25 cellular contexts compared by ENCODE assay signal in the genomic region with DNA sequence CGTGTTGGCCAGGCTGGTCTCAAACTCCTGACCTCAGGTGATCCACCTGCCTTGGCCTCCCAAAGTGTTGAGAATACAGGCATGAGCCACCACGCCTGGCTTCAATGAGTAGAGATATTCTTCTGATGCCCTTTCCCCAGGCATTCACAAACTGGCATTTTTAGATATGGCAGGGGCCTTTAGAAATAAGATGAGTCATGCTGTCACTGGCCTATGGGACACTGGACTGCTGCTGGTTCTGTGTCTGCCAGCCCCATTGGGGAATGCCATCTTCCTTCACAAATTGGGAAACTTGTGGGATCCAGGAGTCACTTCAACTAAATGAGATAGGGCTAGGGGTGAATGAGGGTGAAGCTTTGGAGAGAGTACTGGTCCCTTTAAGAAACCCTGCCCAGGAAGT. TPM values are rescaled to one million over a fixed set of nuclear protein-coding genes. Genes with fewer than 3 reads are reported as not detected.
A peak's percentile ranks its signal among the peaks of the same experiment; 100 is the strongest.
DNase-seq lines count a peak whose midpoint lies in the region; ATAC-seq, FAIRE-seq and TF ChIP-seq lines count a peak whose summit lies in the region.
"Had no signal": no experiment of that assay in that cellular context is flagged by ENCODE, and none has a peak within 500 bp of the region (broad histone marks: within the 10 kb centered on the region; RNA-seq: fewer than 3 reads in every experiment).

No MANE protein-coding gene starts in this region.

- H3K27me3 ChIP-seq in KMS-11 (ENCODE audit: insufficient read depth, low read depth), result no peaks in the 10 kb centered on the region; the same call in 1 of the 2 replicates
- peaks cover 35 to 74% of the 10 kb centered on the region in 2 experiments for H3K27me3 ChIP-seq in K562 (ENCODE audit: control insufficient read depth in 2 of 2, insufficient read depth in 2 of 2, low read length in 2 of 2)

- no peaks in the 10 kb centered on the region for H3K9me3 Mint-ChIP-seq in progenitor cell of endocrine pancreas (ENCODE audit: low read depth)
- H3K9me3 Mint-ChIP-seq: CD4-positive, alpha-beta memory T cell had no signal

- CTCF ChIA-PET in A549 (lab: Yijun Ruan, JAX) (interaction anchor here (0.7 to 67.1 kb wide), 6 partner anchors 9 to 185 kb away, joined by 3 to 3627 read pairs (median 115); partner anchors contain the start of genes KLHDC8A and NUAK2), K562 (lab: Yijun Ruan, JAX; ENCODE audit: low intra/inter-chr PET ratio) (no interaction called here)

- H3K4me3 Mint-ChIP-seq in progenitor cell of endocrine pancreas (ENCODE audit: low read depth), result no peak overlapping the region
- H3K4me3 Mint-ChIP-seq: CD4-positive, alpha-beta memory T cell had no signal

- H3K36me3 ChIP-seq in KMS-11 (ENCODE audit: insufficient read depth) (no peaks in the 10 kb centered on the region), K562 (ENCODE audit: control insufficient read depth, insufficient read depth, low read length) (no peaks in the 10 kb centered on the region), kidney (ENCODE audit: control insufficient read depth in 1 of 2, insufficient read depth in 2 of 2, low read length in 2 of 2) (no peaks in the 10 kb centered on the region)

- no TSS peak for BruUV-seq in K562 (replicated peaks; lab: Mats Ljungman, UMichigan)

- H3K27ac ChIP-seq in A549 (peak overlapping the region in 1 of 2 experiments; percentile 58; a peak in 3 of 6 replicates), KMS-11 (no peak overlapping the region), K562 (ENCODE audit: extremely low read depth, low read depth, low read length) (no peak overlapping the region), kidney (ENCODE audit: low read depth in 2 of 2, low read length in 2 of 2) (no peak overlapping the region)
- H3K27ac ChIP-seq: HL-60, SK-N-MC had no signal

- POLR2A ChIA-PET in A549 (lab: Yijun Ruan, JAX) (no interaction called here), K562 (lab: Yijun Ruan, JAX) (no interaction called here)

- FAIRE-seq in A549 (lab: Jason Lieb, UNC) (no peak), K562 (lab: Jason Lieb, UNC) (no peak), kidney (lab: Jason Lieb, UNC) (no peak)
- FAIRE-seq: A204.1, GM12892, GM19239 had no signal

- no peaks in the 10 kb centered on the region for H3K9me3 ChIP-seq in A549
- no peaks in the 10 kb centered on the region for H3K9me3 ChIP-seq in K562 (replicated peaks; ENCODE audit: control insufficient read depth, insufficient read depth, low read depth, low read length)
- no peaks in the 10 kb centered on the region for H3K9me3 ChIP-seq in kidney (ENCODE audit: control insufficient read depth in 1 of 2, low read length in 2 of 2)

- H3K9ac ChIP-seq in KMS-11, result no peak overlapping the region
- no peak overlapping the region for H3K9ac ChIP-seq in K562 (ENCODE audit: insufficient read depth in 1 of 2, low read depth in 2 of 2, low read length in 2 of 2)
- no peak overlapping the region for H3K9ac ChIP-seq in kidney (ENCODE audit: low read length in 2 of 2)

- no peak for DNase-seq in A549 (ENCODE audit: low read depth in 1 of 2, low spot score in 1 of 2)
- DNase-seq in K562 (ENCODE audit: extremely low read depth in 1 of 4, low spot score in 3 of 4), result no peak
- DNase-seq in kidney, result peak; percentile 4
- DNase-seq in progenitor cell of endocrine pancreas (ENCODE audit: low spot score, unreplicated experiment), result no peak
- DNase-seq in NCI-H1417 (lab: John Stamatoyannopoulos, UW), result no peak
- DNase-seq: CD4-positive, alpha-beta memory T cell; COR-L47; DND-41; HCEC 1CT; Kasumi-1; NCI-H1105 treated with DMSO at 0.1 percent for 48 hours; NCI-H2081; NCI-H2227 treated with DMSO at 0.1 percent for 48 hours; NCI-H526 treated with DMSO at 0.1 percent for 48 hours; RPMI8226; SIG-M5 had no signal

- TF ChIP-seq POLR2A in A549 (IDR thresholded peaks at IDR 0.05; ENCODE audit: low read length) (no peak), K562 (conservative IDR thresholded peaks at IDR 0.05) (no peak)

- no peak overlapping the region for H3K27ac Mint-ChIP-seq in progenitor cell of endocrine pancreas

- peaks cover 8% of the 10 kb centered on the region for H3K4me1 Mint-ChIP-seq in progenitor cell of endocrine pancreas (ENCODE audit: low read depth)

- H2AFZ ChIP-seq in KMS-11 (ENCODE audit: low read depth) (peak overlapping the region; percentile 41), K562 (ENCODE audit: low read depth, low read length) (no peak overlapping the region)

- H3K4me3 ChIP-seq in A549, result no peak overlapping the region
- no peak overlapping the region for H3K4me3 ChIP-seq in KMS-11 (IDR thresholded peaks at IDR 0.05; ENCODE audit: insufficient read depth, low read depth, low read length)
- H3K4me3 ChIP-seq in K562, result no peak overlapping the region
- no peak overlapping the region for H3K4me3 ChIP-seq in kidney (ENCODE audit: low read length in 2 of 2)
- H3K4me3 ChIP-seq: SK-N-MC had no signal

- intact Hi-C loops in K562 (cut with micrococcal nuclease), result no loop called here
- intact Hi-C loops in kidney (cut with DNase I), result no loop called here

- no peak for ATAC-seq in A549
- ATAC-seq in K562, result no peak
- ATAC-seq in HG02884 (IDR thresholded peaks at IDR 0.05; ENCODE audit: unreplicated experiment), result no peak

- H3K4me2 ChIP-seq in A549, result no peak overlapping the region
- H3K4me2 ChIP-seq in KMS-11, result no peak overlapping the region
- H3K4me2 ChIP-seq in K562 (ENCODE audit: insufficient read depth, low read length), result no peak overlapping the region

- 94% methylated on average over 2 of the region's 2 CpGs for WGBS in A549 (ENCODE audit: missing lambda C conversion rate)
- 3% methylated on average over 2 of the region's 2 CpGs for WGBS in K562 (ENCODE audit: insufficient coverage, low coverage, missing lambda C conversion rate)

- H3K36me3 Mint-ChIP-seq in progenitor cell of endocrine pancreas (ENCODE audit: insufficient read depth), result no peaks in the 10 kb centered on the region
- H3K36me3 Mint-ChIP-seq: CD4-positive, alpha-beta memory T cell had no signal

- no peaks in the 10 kb centered on the region for H4K20me1 ChIP-seq in KMS-11 (ENCODE audit: insufficient read depth)
- peaks cover 15% of the 10 kb centered on the region; the same call in 1 of the 2 replicates for H4K20me1 ChIP-seq in K562 (replicated peaks; ENCODE audit: control insufficient read depth, insufficient read depth, low read length)

- in situ Hi-C loops in K562 (cut with MboI), result no loop called here

- TF ChIP-seq CTCF in A549 (IDR thresholded peaks at IDR 0.05) (no peak), KMS-11 (conservative IDR thresholded peaks at IDR 0.05; ENCODE audit: low read depth, low read length) (no peak), K562 (IDR thresholded peaks at IDR 0.05 in 2 of 3, conservative IDR thresholded peaks at IDR 0.05 in 1 of 3; ENCODE audit: insufficient read depth in 2 of 3, low read depth in 1 of 3, low read length in 3 of 3) (no peak), kidney (IDR thresholded peaks at IDR 0.05; ENCODE audit: borderline replicate concordance, extremely low read depth, insufficient read depth) (no peak), progenitor cell of endocrine pancreas (IDR thresholded peaks at IDR 0.05; ENCODE audit: unreplicated experiment) (no peak)

- no peak for TF ChIP-seq EP300 in A549 (IDR thresholded peaks at IDR 0.05)
- no peak for TF ChIP-seq EP300 in K562 (IDR thresholded peaks at IDR 0.05; ENCODE audit: low read length)

- H3K79me2 ChIP-seq in KMS-11 (ENCODE audit: insufficient read depth, low read depth) (no peaks in the 10 kb centered on the region), K562 (ENCODE audit: control insufficient read depth, insufficient read depth, low read length) (no peaks in the 10 kb centered on the region)

- H3K9me1 ChIP-seq in K562 (ENCODE audit: control insufficient read depth, insufficient read depth, low read length), result no peaks in the 10 kb centered on the region

- H3K4me1 ChIP-seq in A549, result peaks cover 14% of the 10 kb centered on the region; the same call in 2 of the 3 replicates
- peaks cover 13% of the 10 kb centered on the region for H3K4me1 ChIP-seq in KMS-11 (ENCODE audit: low read depth, poor library complexity, severe bottlenecking)
- H3K4me1 ChIP-seq in K562 (replicated peaks in 1 of 2; ENCODE audit: control insufficient read depth in 2 of 2, insufficient read depth in 2 of 2, low read length in 2 of 2), result peaks cover 11 to 19% of the 10 kb centered on the region in 2 experiments
- H3K4me1 ChIP-seq in kidney (ENCODE audit: control insufficient read depth in 1 of 2, insufficient read depth in 1 of 2, low read depth in 1 of 2, low read length in 2 of 2), result peaks cover 0 to 7% of the 10 kb centered on the region in 2 donors

- peaks cover 84% of the 10 kb centered on the region for H3K27me3 Mint-ChIP-seq in progenitor cell of endocrine pancreas

- TF ChIP-seq RAD21 in A549 (conservative IDR thresholded peaks at IDR 0.05 in 1 of 2, IDR thresholded peaks at IDR 0.05 in 1 of 2) (no peak), K562 (CRISPR knock-in tag; conservative IDR thresholded peaks at IDR 0.05 in 1 of 2, IDR thresholded peaks at IDR 0.05 in 1 of 2) (no peak)

RNA-seq across cellular contexts. Expression of gene KLHDC8A, which starts 16.0 kb away (rescaled TPM):
- polyA plus RNA-seq in A549 (2011; rRNA removed) (0.37 and 0.40 TPM in 2 replicates), A549 (2017; fragmentation: RNase III; extraction: RNeasy Plus Mini Kit Qiagen cat#74134 plus additional on column Dnase treatment) (0.32 to 0.51 TPM (median 0.34 TPM) in 3 replicates), K562 (2011; rRNA removed) (0.03 TPM in 1 of 2 replicates, not detected in the other), K562 (2014; fragmentation: Illumina TruSeq; extraction: Trizol) (not detected in 2 replicates), K562 (2014; fragmentation: Nextera tagmentation; extraction: Ambion mirVana) (under 1 TPM in 1 of 2 experiments, not detected in 1; 0.01 TPM), K562 (2014; rRNA removed) (not detected in 2 replicates), kidney (ENCODE audit: insufficient read depth, low read depth, low replicate concordance) (not detected)
- 0.33 and 0.67 TPM in 2 replicates for polyA plus RNA-seq in A549 (2012; cell fraction: cytosol; rRNA removed)
- polyA plus RNA-seq in A549 (2012; cell fraction: nucleus; rRNA removed), result 0.26 and 0.55 TPM in 2 replicates
- 1.8 and 1.9 TPM in 2 replicates for polyA minus RNA-seq in A549 (2011; rRNA and poly(A)+ RNA removed)
- not detected in 2 replicates for total RNA-seq in K562 (2011; cell fraction: chromatin; rRNA removed; ENCODE audit: low replicate concordance)
- 0.13 TPM in 1 of 2 replicates, not detected in the other for total RNA-seq in K562 (2011; cell fraction: nucleolus; rRNA removed)
- total RNA-seq in K562 (2011; cell fraction: nucleoplasm; rRNA removed), result not detected in 2 replicates
- total RNA-seq in K562 (2014; rRNA removed) (0.24 and 0.54 TPM in 2 replicates), K562 (2014; rRNA removed; fragmentation: Illumina TruSeq; extraction: Trizol) (not detected in 2 replicates), K562 (2015; rRNA removed; fragmentation: Illumina TruSeq; extraction: Trizol) (not detected in 2 replicates), K562 (2021) (0.04 and 0.16 TPM in 2 replicates), kidney (not detected), progenitor cell of endocrine pancreas (0.18 and 0.36 TPM in 2 replicates)
- polyA plus RNA-seq in K562 (2011; cell fraction: cytosol; rRNA removed), result 0.07 TPM in 1 of 2 replicates, not detected in the other
- polyA plus RNA-seq in K562 (2011; cell fraction: nucleus; rRNA removed), result not detected in 2 replicates
- polyA plus RNA-seq in K562 (2012), result 0.13 and 0.30 TPM in 2 replicates
- polyA minus RNA-seq in K562 (2011; rRNA and poly(A)+ RNA removed), result not detected in 2 replicates
- polyA minus RNA-seq in K562 (2011; cell fraction: cytosol; rRNA and poly(A)+ RNA removed), result not detected in 2 replicates
- polyA minus RNA-seq in K562 (2011; cell fraction: nucleus; rRNA and poly(A)+ RNA removed), result not detected in 2 replicates
- total RNA-seq: CD4-positive, alpha-beta memory T cell; MCF 10A; NCI-H460 had no signal
- polyA plus RNA-seq: CD4-positive, alpha-beta memory T cell had no signal

RNA-seq across cellular contexts. Expression of gene NUAK2, which starts 19.1 kb away (rescaled TPM):
- polyA plus RNA-seq in A549 (2011; rRNA removed) (22.6 and 29.7 TPM in 2 replicates), A549 (2017; fragmentation: RNase III; extraction: RNeasy Plus Mini Kit Qiagen cat#74134 plus additional on column Dnase treatment) (37.8 to 40.9 TPM (median 38.8 TPM) in 3 replicates), K562 (2011; rRNA removed) (0.11 and 0.68 TPM in 2 replicates), K562 (2014; fragmentation: Illumina TruSeq; extraction: Trizol) (0.27 and 0.33 TPM in 2 replicates), K562 (2014; fragmentation: Nextera tagmentation; extraction: Ambion mirVana) (under 1 TPM; 0.04 to 0.10 TPM), K562 (2014; rRNA removed) (0.19 and 0.45 TPM in 2 replicates), kidney (ENCODE audit: insufficient read depth, low read depth, low replicate concordance) (15.1 TPM)
- polyA plus RNA-seq in A549 (2012; cell fraction: cytosol; rRNA removed), result 31.1 and 44.6 TPM in 2 replicates
- 58.5 and 70.7 TPM in 2 replicates for polyA plus RNA-seq in A549 (2012; cell fraction: nucleus; rRNA removed)
- polyA minus RNA-seq in A549 (2011; rRNA and poly(A)+ RNA removed), result 34.3 and 54.4 TPM in 2 replicates
- total RNA-seq in K562 (2011; cell fraction: chromatin; rRNA removed; ENCODE audit: low replicate concordance), result 0.40 and 0.90 TPM in 2 replicates
- 0.39 and 0.83 TPM in 2 replicates for total RNA-seq in K562 (2011; cell fraction: nucleolus; rRNA removed)
- 0.23 and 0.73 TPM in 2 replicates for total RNA-seq in K562 (2011; cell fraction: nucleoplasm; rRNA removed)
- total RNA-seq in K562 (2014; rRNA removed) (0.05 and 0.29 TPM in 2 replicates), K562 (2014; rRNA removed; fragmentation: Illumina TruSeq; extraction: Trizol) (0.13 and 0.18 TPM in 2 replicates), K562 (2015; rRNA removed; fragmentation: Illumina TruSeq; extraction: Trizol) (0.14 and 0.15 TPM in 2 replicates), K562 (2021) (0.44 and 0.47 TPM in 2 replicates), kidney (19.4 TPM), progenitor cell of endocrine pancreas (4.5 and 5.6 TPM in 2 replicates)
- 0.19 and 0.37 TPM in 2 replicates for polyA plus RNA-seq in K562 (2011; cell fraction: cytosol; rRNA removed)
- polyA plus RNA-seq in K562 (2011; cell fraction: nucleus; rRNA removed), result 0.41 and 0.49 TPM in 2 replicates
- 0.20 and 0.60 TPM in 2 replicates for polyA plus RNA-seq in K562 (2012)
- 0.28 and 0.39 TPM in 2 replicates for polyA minus RNA-seq in K562 (2011; rRNA and poly(A)+ RNA removed)
- 0.48 and 0.64 TPM in 2 replicates for polyA minus RNA-seq in K562 (2011; cell fraction: cytosol; rRNA and poly(A)+ RNA removed)
- 0.54 and 0.78 TPM in 2 replicates for polyA minus RNA-seq in K562 (2011; cell fraction: nucleus; rRNA and poly(A)+ RNA removed)

Comparison
In these comparisons a context has a peak if more than half of its experiments do, and no peak if none do; other contexts are left out.
1. Of the 35 proteins assayed by ChIP-seq in both K562 and A549: peak only in K562: none; only in A549: MAFK; in both: none; in neither: 34.